Comparison of ENCODE assay signal across 32 cellular contexts in genomic region chr2:181764095-181764963, GRCh38.
DNase-seq lines count a peak whose midpoint lies in the region; ATAC-seq, FAIRE-seq and TF ChIP-seq lines count a peak whose summit lies in the region.
"Had no signal": no experiment of that assay in that cellular context is flagged by ENCODE, and none has a peak within 500 bp of the region (broad histone marks: within the 10 kb centered on the region; RNA-seq: fewer than 3 reads in every experiment).

No MANE protein-coding gene starts in this region.

- no peak for TF ChIP-seq CTCF in endothelial cell of umbilical vein (IDR thresholded peaks at IDR 0.05; ENCODE audit: extremely low read depth in 1 of 2, insufficient read depth in 1 of 2, low read depth in 1 of 2, low read length in 2 of 2)

- CTCF ChIA-PET in endothelial cell of umbilical vein (lab: Charles Lee), result interaction anchor here (0.6 to 1.3 kb wide), 6 partner anchors 12 to 140 kb away, joined by 3 to 5 read pairs (median 3); no protein-coding TSS in a partner anchor
- CTCF ChIA-PET in CD4-positive, alpha-beta memory T cell (lab: Charles Lee; ENCODE audit: partially characterized antibody), result no interaction called here

- H3K27ac Mint-ChIP-seq in CD4-positive, alpha-beta memory T cell, result no peak overlapping the region
- H3K27ac Mint-ChIP-seq: activated CD8-positive, alpha-beta memory T cell treated with anti-CD3 and anti-CD28 coated beads, Interleukin-2, amount 10 ng/mL, durations not matched to agents 7 days and 5 days; activated naive CD8-positive, alpha-beta T cell treated with anti-CD3 and anti-CD28 coated beads, Interleukin-2, amount 50 U/mL, for 24 hours; mesothelial cell of epicardium had no signal

- dilution Hi-C loops in endothelial cell of umbilical vein (cut with MboI; ENCODE audit: extremely low pct_ligation_motif_present, low sequenced_read_pairs), result loop anchor here (25.0 kb wide), 1 partner anchor 148 kb away; no protein-coding TSS in a partner anchor

- H3K9me1 ChIP-seq in endothelial cell of umbilical vein (replicated peaks; ENCODE audit: control insufficient read depth, extremely low read depth, insufficient read depth, low read length), result no peaks in the 10 kb centered on the region

- H3K4me1 ChIP-seq in endothelial cell of umbilical vein (ENCODE audit: control insufficient read depth, extremely low read depth, insufficient read depth, low read length), result no peaks in the 10 kb centered on the region
- H3K4me1 ChIP-seq in CD4-positive, alpha-beta memory T cell (ENCODE audit: insufficient read depth, low read length), result no peaks in the 10 kb centered on the region
- H3K4me1 ChIP-seq: esophagus squamous epithelium, foreskin keratinocyte, Peyer's patch, upper lobe of right lung had no signal

- H3K27me3 ChIP-seq in endothelial cell of umbilical vein (ENCODE audit: control insufficient read depth in 2 of 2, insufficient read depth in 2 of 2, low read length in 2 of 2), result no peaks in the 10 kb centered on the region
- no peaks in the 10 kb centered on the region for H3K27me3 ChIP-seq in CD4-positive, alpha-beta memory T cell (ENCODE audit: insufficient read depth, low read length)
- H3K27me3 ChIP-seq: esophagus squamous epithelium, foreskin keratinocyte, Peyer's patch, upper lobe of right lung had no signal

- peaks cover 0 to 10% (median 0%) of the 10 kb centered on the region in 8 donors for H3K9me3 Mint-ChIP-seq in CD4-positive, alpha-beta memory T cell
- H3K9me3 Mint-ChIP-seq: activated naive CD8-positive, alpha-beta T cell treated with anti-CD3 and anti-CD28 coated beads, Interleukin-2, amount 50 U/mL, for 24 hours; mesothelial cell of epicardium had no signal

- H3K27me3 Mint-ChIP-seq in CD4-positive, alpha-beta memory T cell, result peaks cover 5 to 13% of the 10 kb centered on the region in 2 donors

- no peaks in the 10 kb centered on the region for H3K9me3 ChIP-seq in endothelial cell of umbilical vein (replicated peaks; ENCODE audit: control insufficient read depth, insufficient read depth, low read length)
- H3K9me3 ChIP-seq in CD4-positive, alpha-beta memory T cell (ENCODE audit: control insufficient read depth in 1 of 2, low read length in 2 of 2), result no peaks in the 10 kb centered on the region
- H3K9me3 ChIP-seq: esophagus squamous epithelium, Peyer's patch, upper lobe of right lung had no signal

- no peak overlapping the region for H3K4me3 ChIP-seq in endothelial cell of umbilical vein (replicated peaks in 1 of 3; ENCODE audit: insufficient read depth in 1 of 3, low read depth in 1 of 3, low read length in 3 of 3)
- no peak overlapping the region for H3K4me3 ChIP-seq in CD4-positive, alpha-beta memory T cell (ENCODE audit: low read length in 2 of 2)
- H3K4me3 ChIP-seq: esophagus squamous epithelium, GM23248, Peyer's patch, upper lobe of right lung had no signal

- DNase-seq in NCI-H146 (lab: John Stamatoyannopoulos, UW) (peak; percentile 38), NCI-H146 treated with DMSO at 0.1 percent for 48 hours (lab: John Stamatoyannopoulos, UW; ENCODE audit: unreplicated experiment) (no peak), endothelial cell of umbilical vein (ENCODE audit: low read depth, low spot score) (peak; percentile 40), retina (peak; percentile 58), NCI-H2227 (lab: John Stamatoyannopoulos, UW; ENCODE audit: unreplicated experiment) (no peak), NCI-H524 treated with DMSO at 0.1 percent for 48 hours (lab: John Stamatoyannopoulos, UW) (no peak)
- no peak for DNase-seq in CD4-positive, alpha-beta memory T cell
- DNase-seq: activated CD4-positive, alpha-beta T cell treated with anti-CD3 and anti-CD28 coated beads, Interleukin-2, amount 50 U/mL, for 4 hours; activated CD4-positive, CD25-positive, alpha-beta regulatory T cell; activated CD8-positive, alpha-beta memory T cell treated with anti-CD3 and anti-CD28 coated beads, Interleukin-2, amount 10 ng/mL, durations not matched to agents 7 days and 5 days; activated naive CD8-positive, alpha-beta T cell treated with anti-CD3 and anti-CD28 coated beads, Interleukin-2, amount 50 U/mL, for 24 hours; activated T-cell treated with anti-CD3 and anti-CD28 coated beads, Interleukin-2, amount 50 U/mL, for 48 hours; esophagus squamous epithelium; foreskin keratinocyte; GM23248; head of caudate nucleus; naive B cell; NCI-H1417; NCI-H2081 treated with DMSO at 0.1 percent for 48 hours; NCI-H345; NCI-H774; occipital lobe; Peyer's patch; SHP77 treated with DMSO at 0.1 percent for 48 hours; stimulated activated naive CD4-positive, alpha-beta T cell; T-helper 9 cell; upper lobe of right lung had no signal

- H3K4me1 Mint-ChIP-seq in CD4-positive, alpha-beta memory T cell, result no peaks in the 10 kb centered on the region
- H3K4me1 Mint-ChIP-seq: activated CD8-positive, alpha-beta memory T cell treated with anti-CD3 and anti-CD28 coated beads, Interleukin-2, amount 10 ng/mL, durations not matched to agents 7 days and 5 days; activated naive CD8-positive, alpha-beta T cell treated with anti-CD3 and anti-CD28 coated beads, Interleukin-2, amount 50 U/mL, for 24 hours; naive B cell had no signal

- H3K79me2 ChIP-seq in endothelial cell of umbilical vein (ENCODE audit: control insufficient read depth, insufficient read depth, low read length), result no peaks in the 10 kb centered on the region

- no peak for ATAC-seq in SK-N-SH treated with all-trans-retinoic acid at 6 μM for 48 hours
- ATAC-seq: activated CD8-positive, alpha-beta memory T cell treated with anti-CD3 and anti-CD28 coated beads, Interleukin-2, amount 10 ng/mL, durations not matched to agents 7 days and 5 days; activated naive CD8-positive, alpha-beta T cell treated with anti-CD3 and anti-CD28 coated beads, Interleukin-2, amount 50 U/mL, for 24 hours; foreskin keratinocyte; upper lobe of right lung had no signal

- no peak overlapping the region for H2AFZ ChIP-seq in endothelial cell of umbilical vein (ENCODE audit: low read depth, low read length)
- H2AFZ ChIP-seq: GM23248 had no signal

- no peaks in the 10 kb centered on the region for H4K20me1 ChIP-seq in endothelial cell of umbilical vein (replicated peaks; ENCODE audit: control insufficient read depth, extremely low read depth, insufficient read depth, low read length)

- POLR2A ChIA-PET in endothelial cell of umbilical vein (lab: Charles Lee), result no interaction called here
- POLR2A ChIA-PET in CD4-positive, alpha-beta memory T cell (lab: Charles Lee; ENCODE audit: partially characterized antibody), result no interaction called here

- no TSS peak for BruUV-seq in endothelial cell of umbilical vein (replicated peaks; lab: Mats Ljungman, UMichigan)

- no peak overlapping the region for H3K9ac ChIP-seq in endothelial cell of umbilical vein (replicated peaks; ENCODE audit: extremely low read depth, insufficient read depth, low read length)
- H3K9ac ChIP-seq: GM23248 had no signal

- H3K27ac ChIP-seq in endothelial cell of umbilical vein (ENCODE audit: insufficient read depth, low read depth, low read length), result no peak overlapping the region
- H3K27ac ChIP-seq in CD4-positive, alpha-beta memory T cell (ENCODE audit: low read depth, low read length), result no peak overlapping the region
- H3K27ac ChIP-seq: 22Rv1, esophagus squamous epithelium, foreskin keratinocyte, GM23248, Peyer's patch, upper lobe of right lung had no signal

- TF ChIP-seq POLR2A in endothelial cell of umbilical vein (IDR thresholded peaks at IDR 0.05; ENCODE audit: low read depth, low read length), result no peak

- intact Hi-C loops in endothelial cell of umbilical vein (cut with micrococcal nuclease), result no loop called here
- intact Hi-C loops in CD4-positive, alpha-beta memory T cell (cut with micrococcal nuclease), result no loop called here

- no peak overlapping the region for H3K4me3 Mint-ChIP-seq in CD4-positive, alpha-beta memory T cell
- H3K4me3 Mint-ChIP-seq: activated CD8-positive, alpha-beta memory T cell treated with anti-CD3 and anti-CD28 coated beads, Interleukin-2, amount 10 ng/mL, durations not matched to agents 7 days and 5 days; activated naive CD8-positive, alpha-beta T cell treated with anti-CD3 and anti-CD28 coated beads, Interleukin-2, amount 50 U/mL, for 24 hours; mesothelial cell of epicardium; naive B cell had no signal

- FAIRE-seq in endothelial cell of umbilical vein (lab: Jason Lieb, UNC), result no peak
- FAIRE-seq: astrocyte, keratinocyte had no signal

- H3K4me2 ChIP-seq in endothelial cell of umbilical vein (ENCODE audit: insufficient read depth, low read length), result no peak overlapping the region

- H3K36me3 ChIP-seq in endothelial cell of umbilical vein (ENCODE audit: control insufficient read depth in 2 of 2, extremely low read depth in 1 of 2, insufficient read depth in 2 of 2, low read length in 2 of 2), result no peaks in the 10 kb centered on the region
- H3K36me3 ChIP-seq in CD4-positive, alpha-beta memory T cell (ENCODE audit: insufficient read depth, low read length), result no peaks in the 10 kb centered on the region
- H3K36me3 ChIP-seq: esophagus squamous epithelium, Peyer's patch, upper lobe of right lung had no signal

- no peaks in the 10 kb centered on the region for H3K36me3 Mint-ChIP-seq in CD4-positive, alpha-beta memory T cell
- H3K36me3 Mint-ChIP-seq: activated CD8-positive, alpha-beta memory T cell treated with anti-CD3 and anti-CD28 coated beads, Interleukin-2, amount 10 ng/mL, durations not matched to agents 7 days and 5 days; mesothelial cell of epicardium; naive B cell had no signal

TF ChIP-seq in SK-N-SH treated with all-trans-retinoic acid at 6 μM for 48 hours, 23 proteins besides CTCF, POLR2A, EP300 and RAD21 (continues in another document):
- TF ChIP-seq GLIS3 (CRISPR knock-in tag; IDR thresholded peaks at IDR 0.05), result no peak
- TF ChIP-seq TCF4 (CRISPR knock-in tag; IDR thresholded peaks at IDR 0.05; ENCODE audit: borderline replicate concordance), result peak; percentile 73; the same call in 1 of the 2 replicates

TF ChIP-seq in endothelial cell of umbilical vein, 7 proteins besides CTCF, POLR2A, EP300 and RAD21:
- TF ChIP-seq POLR2AphosphoS5 (IDR thresholded peaks at IDR 0.05; ENCODE audit: insufficient read depth, low read depth, low read length) (no peak), GATA2 (IDR thresholded peaks at IDR 0.05; ENCODE audit: insufficient read depth, insufficient read length, low read depth, low read length) (no peak), FOS (IDR thresholded peaks at IDR 0.05; ENCODE audit: borderline replicate concordance, insufficient read depth, low read length) (no peak), MYC (IDR thresholded peaks at IDR 0.05; ENCODE audit: low read depth, low read length) (no peak), MAX (IDR thresholded peaks at IDR 0.05; ENCODE audit: insufficient read depth, insufficient read length) (no peak)

Comparison
In these comparisons a context has a peak if more than half of its experiments do, and no peak if none do; other contexts are left out.
1. DNase-seq: peak in NCI-H146 (single experiment), endothelial cell of umbilical vein (single experiment) and retina (single experiment); none in NCI-H146 treated with DMSO at 0.1 percent for 48 hours (single experiment), NCI-H2227 (single experiment), NCI-H524 treated with DMSO at 0.1 percent for 48 hours (single experiment) and CD4-positive, alpha-beta memory T cell (0 of 5).